In the genomic region with DNA sequence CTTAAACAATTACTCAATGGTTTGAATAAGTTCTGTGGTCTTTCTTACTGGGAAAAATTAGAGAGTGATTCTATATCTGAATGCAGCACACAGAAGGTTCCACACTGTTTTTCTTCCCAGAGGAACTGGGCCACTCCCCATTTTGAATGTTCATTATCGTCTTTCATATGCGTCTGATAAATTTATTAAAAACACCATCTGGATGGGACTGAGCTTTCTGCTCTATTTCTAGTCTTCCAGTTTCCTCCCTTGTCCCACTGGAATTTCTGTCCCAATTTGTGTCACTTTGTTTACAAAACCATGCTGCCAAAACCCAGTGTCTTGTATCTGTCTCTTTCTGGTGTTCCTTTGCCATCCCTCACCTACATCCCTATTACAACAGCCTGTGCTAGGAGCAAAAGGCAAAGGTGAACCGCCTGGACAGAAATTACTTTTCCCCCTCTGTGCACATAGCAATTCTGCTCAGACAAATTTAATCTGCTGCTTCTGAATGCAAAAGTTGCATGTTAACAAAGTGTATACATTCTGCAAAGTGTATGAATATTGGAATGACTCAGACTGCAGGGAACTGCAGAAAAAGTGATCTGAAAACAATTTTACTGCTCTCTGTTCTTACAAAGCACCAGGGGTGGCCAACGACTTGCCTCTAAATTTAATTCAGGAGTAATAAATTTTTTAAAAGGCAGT, we compare ENCODE assay signal across 14 cellular contexts.
A peak's percentile ranks its signal among the peaks of the same experiment; 100 is the strongest.
DNase-seq lines count a peak whose midpoint lies in the region; ATAC-seq, FAIRE-seq and TF ChIP-seq lines count a peak whose summit lies in the region.
"Had no signal": no experiment of that assay in that cellular context is flagged by ENCODE, and none has a peak within 500 bp of the region (broad histone marks: within the 10 kb centered on the region; RNA-seq: fewer than 3 reads in every experiment).

No MANE protein-coding gene starts in this region.

- H3K4me2 ChIP-seq in BLaER1 treated with 17β-estradiol and CSF1 and Interleukin-3, amounts not matched to agents 10 nM and 100 nM: peak overlapping the region in 10 of 11 experiments; percentile 30 to 80 (median 72); a peak in 16 of 22 replicates

- CTCF ChIA-PET in HEK293 (lab: Yijun Ruan, JAX): interaction anchor here (0.6 kb wide), 1 partner anchor 184 kb away, joined by 3 read pairs; no protein-coding TSS in a partner anchor

- peaks cover 26 to 41% (median 35%) of the 10 kb centered on the region in 10 experiments for H3K4me1 ChIP-seq in BLaER1 treated with 17β-estradiol and CSF1 and Interleukin-3, amounts not matched to agents 10 nM and 100 nM
- peaks cover 15% of the 10 kb centered on the region for H3K4me1 ChIP-seq in HEK293 (ENCODE audit: control insufficient read depth, insufficient read depth, low read length)
- peaks cover 0 to 3% of the 10 kb centered on the region in 2 donors for H3K4me1 ChIP-seq in small intestine (ENCODE audit: control insufficient read depth in 2 of 2, insufficient read depth in 1 of 2, low read depth in 1 of 2, low read length in 1 of 2)

- no peaks in the 10 kb centered on the region for H4K20me1 ChIP-seq in BLaER1 treated with 17β-estradiol and CSF1 and Interleukin-3, amounts not matched to agents 10 nM and 100 nM

- no peak overlapping the region for H3K27ac Mint-ChIP-seq in HFFc6

- H3K4me1 Mint-ChIP-seq in HFFc6 (ENCODE audit: low read depth): peaks cover 41% of the 10 kb centered on the region

- no peak overlapping the region for H3K4me3 Mint-ChIP-seq in HFFc6

- ATAC-seq in GM18870 (IDR thresholded peaks at IDR 0.05; ENCODE audit: unreplicated experiment): peak; percentile 50
- ATAC-seq: stimulated activated naive CD8-positive, alpha-beta T cell treated with anti-CD3 and anti-CD28 coated beads, Interleukin-15, Interleukin-2, amounts not matched to agents 100 U/mL and 50 U/mL, for 24 hours had no signal

- 0 out of 22 replicates have a peak overlapping the region, but pooled peaks of 1 of the 11 experiments have one; percentile 59 for H3K27ac ChIP-seq in BLaER1 treated with 17β-estradiol and CSF1 and Interleukin-3, amounts not matched to agents 10 nM and 100 nM
- H3K27ac ChIP-seq in HEK293 (ENCODE audit: extremely low read depth, low read depth, low read length) (no peak overlapping the region), small intestine (ENCODE audit: low read depth in 1 of 2, low read length in 1 of 2) (no peak overlapping the region)

- POLR2A ChIA-PET in HEK293 (lab: Yijun Ruan, JAX): no interaction called here

- 75 to 76% (median 76%) methylated on average over 4 of the region's 4 CpGs for WGBS in small intestine, 3 donors

- TF ChIP-seq CTCF in HEK293 (tag by site-specific recombination; IDR thresholded peaks at IDR 0.05): no peak
- TF ChIP-seq CTCF in HFFc6 (IDR thresholded peaks at IDR 0.05): no peak

- no peaks in the 10 kb centered on the region; the same call in 1 of the 2 replicates for H3K27me3 Mint-ChIP-seq in HFFc6 (ENCODE audit: insufficient read depth)

- H3K9me3 ChIP-seq in BLaER1 treated with 17β-estradiol and CSF1 and Interleukin-3, amounts not matched to agents 10 nM and 100 nM (replicated peaks in 1 of 11): no peaks in the 10 kb centered on the region
- H3K9me3 ChIP-seq in HEK293 (ENCODE audit: control insufficient read depth, insufficient read depth, low read depth, low read length): no peaks in the 10 kb centered on the region
- no peaks in the 10 kb centered on the region for H3K9me3 ChIP-seq in small intestine (ENCODE audit: control insufficient read depth, low read depth)

- H3K9ac ChIP-seq in BLaER1 treated with 17β-estradiol and CSF1 and Interleukin-3, amounts not matched to agents 10 nM and 100 nM: peak overlapping the region in 2 of 11 experiments; percentile 15 to 21; a peak in 1 of 22 replicates

- DNase-seq in NCI-H1694 (lab: John Stamatoyannopoulos, UW): peak; percentile 60
- no peak for DNase-seq in small intestine
- DNase-seq in HFFc6: no peak
- no peak for DNase-seq in posterior cingulate gyrus
- no peak for DNase-seq in NCI-H446 (lab: John Stamatoyannopoulos, UW)
- DNase-seq: activated T-cell treated with anti-CD3 and anti-CD28 coated beads for 4 hours; aorta; EL; NCI-H1105; stimulated activated CD4-positive, alpha-beta T cell treated with anti-CD3 and anti-CD28 coated beads, Interleukin-2, amount 100 ng/mL, for 48 hours; stimulated activated naive CD8-positive, alpha-beta T cell treated with anti-CD3 and anti-CD28 coated beads, Interleukin-15, Interleukin-2, amounts not matched to agents 100 U/mL and 50 U/mL, for 24 hours had no signal

- H3K4me3 ChIP-seq in BLaER1 treated with 17β-estradiol and CSF1 and Interleukin-3, amounts not matched to agents 10 nM and 100 nM: no peak overlapping the region
- H3K4me3 ChIP-seq in HEK293 (ENCODE audit: low read depth, low read length) (no peak overlapping the region), small intestine (ENCODE audit: low read depth in 1 of 2, low read length in 2 of 2) (no peak overlapping the region)

- no peak for FAIRE-seq in small intestine (lab: Jason Lieb, UNC)

- H3K27me3 ChIP-seq in BLaER1 treated with 17β-estradiol and CSF1 and Interleukin-3, amounts not matched to agents 10 nM and 100 nM: no peaks in the 10 kb centered on the region
- no peaks in the 10 kb centered on the region for H3K27me3 ChIP-seq in small intestine (ENCODE audit: control insufficient read depth in 2 of 2, insufficient read depth in 2 of 2, low read length in 2 of 2)

- no peaks in the 10 kb centered on the region for H3K9me3 Mint-ChIP-seq in HFFc6

- intact Hi-C loops in posterior cingulate gyrus (cut with DNase I): no loop called here

- no peaks in the 10 kb centered on the region for H3K36me3 Mint-ChIP-seq in HFFc6 (ENCODE audit: low read depth)

- H3K36me3 ChIP-seq in BLaER1 treated with 17β-estradiol and CSF1 and Interleukin-3, amounts not matched to agents 10 nM and 100 nM: no peaks in the 10 kb centered on the region
- no peaks in the 10 kb centered on the region for H3K36me3 ChIP-seq in HEK293 (ENCODE audit: control insufficient read depth in 2 of 2, insufficient read depth in 1 of 2, low read length in 2 of 2)
- no peaks in the 10 kb centered on the region for H3K36me3 ChIP-seq in small intestine (ENCODE audit: control insufficient read depth in 2 of 2, insufficient read depth in 2 of 2, low read length in 2 of 2)

TF ChIP-seq in HEK293, 187 proteins besides CTCF, POLR2A, EP300 and RAD21:
- TF ChIP-seq, protein P1, sequence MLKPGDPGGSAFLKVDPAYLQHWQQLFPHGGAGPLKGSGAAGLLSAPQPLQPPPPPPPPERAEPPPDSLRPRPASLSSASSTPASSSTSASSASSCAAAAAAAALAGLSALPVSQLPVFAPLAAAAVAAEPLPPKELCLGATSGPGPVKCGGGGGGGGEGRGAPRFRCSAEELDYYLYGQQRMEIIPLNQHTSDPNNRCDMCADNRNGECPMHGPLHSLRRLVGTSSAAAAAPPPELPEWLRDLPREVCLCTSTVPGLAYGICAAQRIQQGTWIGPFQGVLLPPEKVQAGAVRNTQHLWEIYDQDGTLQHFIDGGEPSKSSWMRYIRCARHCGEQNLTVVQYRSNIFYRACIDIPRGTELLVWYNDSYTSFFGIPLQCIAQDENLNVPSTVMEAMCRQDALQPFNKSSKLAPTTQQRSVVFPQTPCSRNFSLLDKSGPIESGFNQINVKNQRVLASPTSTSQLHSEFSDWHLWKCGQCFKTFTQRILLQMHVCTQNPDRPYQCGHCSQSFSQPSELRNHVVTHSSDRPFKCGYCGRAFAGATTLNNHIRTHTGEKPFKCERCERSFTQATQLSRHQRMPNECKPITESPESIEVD (tag by site-specific recombination; IDR thresholded peaks at IDR 0.05): peak; percentile 43; the same call in 1 of the 2 replicates
- TF ChIP-seq KLF10 (tag by site-specific recombination; IDR thresholded peaks at IDR 0.05): no peak
- no peak for TF ChIP-seq ZNF174 (tag by site-specific recombination; IDR thresholded peaks at IDR 0.05)
- no peak for TF ChIP-seq TRIM28 (IDR thresholded peaks at IDR 0.05; ENCODE audit: borderline replicate concordance, low read length)
- TF ChIP-seq, protein P2, sequence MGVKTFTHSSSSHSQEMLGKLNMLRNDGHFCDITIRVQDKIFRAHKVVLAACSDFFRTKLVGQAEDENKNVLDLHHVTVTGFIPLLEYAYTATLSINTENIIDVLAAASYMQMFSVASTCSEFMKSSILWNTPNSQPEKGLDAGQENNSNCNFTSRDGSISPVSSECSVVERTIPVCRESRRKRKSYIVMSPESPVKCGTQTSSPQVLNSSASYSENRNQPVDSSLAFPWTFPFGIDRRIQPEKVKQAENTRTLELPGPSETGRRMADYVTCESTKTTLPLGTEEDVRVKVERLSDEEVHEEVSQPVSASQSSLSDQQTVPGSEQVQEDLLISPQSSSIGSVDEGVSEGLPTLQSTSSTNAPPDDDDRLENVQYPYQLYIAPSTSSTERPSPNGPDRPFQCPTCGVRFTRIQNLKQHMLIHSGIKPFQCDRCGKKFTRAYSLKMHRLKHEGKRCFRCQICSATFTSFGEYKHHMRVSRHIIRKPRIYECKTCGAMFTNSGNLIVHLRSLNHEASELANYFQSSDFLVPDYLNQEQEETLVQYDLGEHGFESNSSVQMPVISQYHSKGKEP (tag by site-specific recombination; IDR thresholded peaks at IDR 0.05): 0 out of 2 replicates have a peak, but pooled peaks have one; percentile 27
- no peak for TF ChIP-seq ZNF23 (tag by site-specific recombination; IDR thresholded peaks at IDR 0.05; ENCODE audit: borderline replicate concordance)
- peak; percentile 66; the same call in 1 of the 2 replicates for TF ChIP-seq ZNF140 (tag by site-specific recombination; IDR thresholded peaks at IDR 0.05)
- TF ChIP-seq ZSCAN30 (tag by site-specific recombination; IDR thresholded peaks at IDR 0.05): no peak
- TF ChIP-seq GLIS1 (tag by site-specific recombination; IDR thresholded peaks at IDR 0.05): no peak
